8 cellular contexts compared by ENCODE assay signal in the genomic region with DNA sequence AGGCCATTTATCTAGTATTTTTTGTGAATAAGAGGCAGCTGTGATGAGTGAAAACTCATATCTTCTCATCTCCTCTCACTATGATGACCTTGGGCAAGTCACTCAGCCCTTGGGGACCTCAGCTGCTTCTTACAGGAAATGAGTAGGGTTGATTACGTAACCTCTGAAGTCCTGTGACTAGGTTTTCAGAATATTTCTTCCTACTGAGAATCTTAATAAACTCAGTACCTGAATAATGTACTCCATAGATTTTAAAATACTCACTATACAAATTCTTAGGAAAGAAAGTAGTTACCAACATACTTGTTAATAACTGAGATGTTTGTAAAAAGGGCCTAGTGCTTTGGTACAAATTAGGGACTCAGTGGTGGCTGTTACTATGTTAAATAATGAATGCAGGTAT.
A peak's percentile ranks its signal among the peaks of the same experiment; 100 is the strongest.
DNase-seq lines count a peak whose midpoint lies in the region; ATAC-seq and TF ChIP-seq lines count a peak whose summit lies in the region.

No MANE protein-coding gene starts in this region.

- TF ChIP-seq CTCF in GM13976 (IDR thresholded peaks at IDR 0.05; ENCODE audit: borderline replicate concordance, control extremely low read depth, extremely low read depth, insufficient read depth, missing control alignments) (no peak), upper lobe of left lung (IDR thresholded peaks at IDR 0.05) (no peak)
- no peak for TF ChIP-seq CTCF in activated CD8-positive, alpha-beta T cell treated with anti-CD3 and anti-CD28 coated beads for 36 hours (IDR thresholded peaks at IDR 0.05)

- peaks cover 35 to 56% (median 42%) of the 10 kb centered on the region in 4 donors for H3K4me1 ChIP-seq in upper lobe of left lung

- ATAC-seq in GM21619 (IDR thresholded peaks at IDR 0.05; ENCODE audit: unreplicated experiment) (peak; percentile 59), upper lobe of left lung (ENCODE audit: low FRiP score in 2 of 2) (peak in 1 of 2 donors; percentile 88)
- peak; percentile 88 for ATAC-seq in activated CD8-positive, alpha-beta T cell treated with anti-CD3 and anti-CD28 coated beads for 36 hours

- no peak overlapping the region for H3K4me3 Mint-ChIP-seq in activated CD8-positive, alpha-beta T cell treated with anti-CD3 and anti-CD28 coated beads for 36 hours
- peak overlapping the region; percentile 12 to 60 (median 34) for H3K4me3 Mint-ChIP-seq in immature natural killer cell

- TF ChIP-seq POLR2A in upper lobe of left lung (IDR thresholded peaks at IDR 0.05), result no peak

- CTCF ChIA-PET in activated CD8-positive, alpha-beta T cell treated with anti-CD3 and anti-CD28 coated beads for 36 hours (lab: Charles Lee), result interaction anchor here (1.0 to 1.8 kb wide), 3 partner anchors 20 to 127 kb away, joined by 3 to 6 read pairs (median 4); no protein-coding TSS in a partner anchor

- no peak overlapping the region for H3K4me3 ChIP-seq in upper lobe of left lung

- H3K27me3 ChIP-seq in upper lobe of left lung, result no peaks in the 10 kb centered on the region

- H3K27ac Mint-ChIP-seq in activated CD8-positive, alpha-beta T cell treated with anti-CD3 and anti-CD28 coated beads for 36 hours, result no peak overlapping the region
- H3K27ac Mint-ChIP-seq in immature natural killer cell, result peak overlapping the region; percentile 82 to 91 (median 90)

- H3K36me3 Mint-ChIP-seq in activated CD8-positive, alpha-beta T cell treated with anti-CD3 and anti-CD28 coated beads for 36 hours (ENCODE audit: low read depth), result peaks cover 6% of the 10 kb centered on the region
- H3K36me3 Mint-ChIP-seq in immature natural killer cell, result peaks cover 0 to 8% (median 5%) of the 10 kb centered on the region in 3 donors

- TF ChIP-seq EP300 in upper lobe of left lung (IDR thresholded peaks at IDR 0.05), result peak in 2 of 4 donors; percentile 48 to 83

- intact Hi-C loops in activated CD8-positive, alpha-beta T cell treated with anti-CD3 and anti-CD28 coated beads for 36 hours (cut with micrococcal nuclease), result no loop called here

- in situ Hi-C loops in GM13976 (cut with MboI; ENCODE audit: low sequenced_read_pairs, unreplicated experiment), result no loop called here

- H3K27me3 Mint-ChIP-seq in activated CD8-positive, alpha-beta T cell treated with anti-CD3 and anti-CD28 coated beads for 36 hours, result no peaks in the 10 kb centered on the region
- peaks cover 0 to 7% (median 0%) of the 10 kb centered on the region in 3 donors for H3K27me3 Mint-ChIP-seq in immature natural killer cell (ENCODE audit: low read depth in 3 of 3)

- H3K9me3 ChIP-seq in upper lobe of left lung, result no peaks in the 10 kb centered on the region

- peaks cover 12 to 17% (median 13%) of the 10 kb centered on the region in 4 donors for H3K36me3 ChIP-seq in upper lobe of left lung

- WGBS in upper lobe of left lung, 2 donors, result 32 to 41% methylated on average over 1 of the region's 1 CpG

- DNase-seq in GM13976 (ENCODE audit: low spot score) (peak; percentile 65), LoVo (ENCODE audit: low spot score) (peak; percentile 14), immature natural killer cell (peak; percentile 35 to 54 (median 50)), upper lobe of left lung (peak in 1 of 2 donors; percentile 72), NCI-H345 (lab: John Stamatoyannopoulos, UW) (no peak), NCI-H187 treated with DMSO at 0.1 percent for 48 hours (lab: John Stamatoyannopoulos, UW) (no peak)
- peak; percentile 43 for DNase-seq in activated CD8-positive, alpha-beta T cell treated with anti-CD3 and anti-CD28 coated beads for 36 hours

- POLR2A ChIA-PET in activated CD8-positive, alpha-beta T cell treated with anti-CD3 and anti-CD28 coated beads for 36 hours (lab: Charles Lee), result no interaction called here

- H3K9me3 Mint-ChIP-seq in activated CD8-positive, alpha-beta T cell treated with anti-CD3 and anti-CD28 coated beads for 36 hours, result no peaks in the 10 kb centered on the region
- no peaks in the 10 kb centered on the region for H3K9me3 Mint-ChIP-seq in immature natural killer cell

- peaks cover 25% of the 10 kb centered on the region for H3K4me1 Mint-ChIP-seq in activated CD8-positive, alpha-beta T cell treated with anti-CD3 and anti-CD28 coated beads for 36 hours (ENCODE audit: low read depth)
- peaks cover 42 to 46% of the 10 kb centered on the region in 2 donors for H3K4me1 Mint-ChIP-seq in immature natural killer cell

- peak overlapping the region; percentile 61 to 81 (median 75) for H3K27ac ChIP-seq in upper lobe of left lung

Comparison
In these comparisons a context has a peak if more than half of its experiments do, and no peak if none do; other contexts are left out.
1. DNase-seq: peak in GM13976 (single experiment), LoVo (single experiment), activated CD8-positive, alpha-beta T cell treated with anti-CD3 and anti-CD28 coated beads for 36 hours (single experiment) and immature natural killer cell (3 of 3); none in NCI-H345 (single experiment) and NCI-H187 treated with DMSO at 0.1 percent for 48 hours (single experiment).